ENCODE assay signal across 2 cellular contexts in genomic region chr1:9908846-9909221, GRCh38.
TF ChIP-seq lines count a peak whose summit lies in the region.

No MANE protein-coding gene starts in this region.

TF ChIP-seq in SK-N-SH, 30 proteins besides CTCF, POLR2A, EP300 and RAD21 (continued from another document):
- TF ChIP-seq USF2 (IDR thresholded peaks at IDR 0.05; ENCODE audit: borderline replicate concordance, low read depth, low read length) (no peak), MEF2A (IDR thresholded peaks at IDR 0.05; ENCODE audit: borderline replicate concordance, low read depth) (no peak), ELF1 (IDR thresholded peaks at IDR 0.05) (no peak), NRF1 (IDR thresholded peaks at IDR 0.05; ENCODE audit: low read depth, low read length) (no peak), RCOR1 (IDR thresholded peaks at IDR 0.05; ENCODE audit: low read length) (no peak), GABPA (IDR thresholded peaks at IDR 0.05; ENCODE audit: low read depth) (no peak), REST (IDR thresholded peaks at IDR 0.05; ENCODE audit: low read depth, low read length) (no peak), RFX5 (IDR thresholded peaks at IDR 0.05; ENCODE audit: low read length) (no peak), FOSL2 (IDR thresholded peaks at IDR 0.05; ENCODE audit: borderline replicate concordance, low read depth) (no peak), YY1 (IDR thresholded peaks at IDR 0.05; ENCODE audit: low read depth) (no peak)

TF ChIP-seq in SK-N-SH treated with all-trans-retinoic acid at 6 μM for 48 hours, 23 proteins besides CTCF, POLR2A, EP300 and RAD21:
- TF ChIP-seq PATZ1 (CRISPR knock-in tag; IDR thresholded peaks at IDR 0.05; ENCODE audit: borderline replicate concordance) (no peak), CSDC2 (CRISPR knock-in tag; IDR thresholded peaks at IDR 0.05) (no peak), OSR1 (CRISPR knock-in tag; IDR thresholded peaks at IDR 0.05) (no peak), TSHZ2 (CRISPR knock-in tag; IDR thresholded peaks at IDR 0.05) (no peak), CREB5 (CRISPR knock-in tag; IDR thresholded peaks at IDR 0.05; ENCODE audit: low read depth) (no peak), ZNF70 (CRISPR knock-in tag; IDR thresholded peaks at IDR 0.05) (no peak), ISL1 (CRISPR knock-in tag; IDR thresholded peaks at IDR 0.05) (no peak), TCF4 (CRISPR knock-in tag; IDR thresholded peaks at IDR 0.05; ENCODE audit: borderline replicate concordance) (no peak), ZNF565 (CRISPR knock-in tag; conservative IDR thresholded peaks at IDR 0.05; ENCODE audit: low read depth) (no peak), PPARA (CRISPR knock-in tag; IDR thresholded peaks at IDR 0.05; ENCODE audit: borderline replicate concordance) (no peak)
